ENCODE assay signal across 8 cellular contexts in genomic region chr1:224736619-224737352, GRCh38.
A peak's percentile ranks its signal among the peaks of the same experiment; 100 is the strongest.
DNase-seq lines count a peak whose midpoint lies in the region; ATAC-seq and TF ChIP-seq lines count a peak whose summit lies in the region.

No MANE protein-coding gene starts in this region.

- no peaks in the 10 kb centered on the region for H3K27me3 Mint-ChIP-seq in activated B cell treated with CpG ODN at 0.5 μM for 24 hours
- H3K27me3 Mint-ChIP-seq in activated T-helper 2 cell treated with anti-CD3 and anti-CD28 coated beads, Interferon-gamma antibody, Interleukin-2, Interleukin-4, amounts not matched to agents 10 μg/mL and 5 μg/mL and 100 μg/mL, durations not matched to agents 14 hours and 24 hours and 36 hours (ENCODE audit: low read depth) = peaks cover 7% of the 10 kb centered on the region

- H3K4me3 Mint-ChIP-seq in activated B cell treated with CpG ODN at 0.5 μM for 24 hours = no peak overlapping the region
- no peak overlapping the region for H3K4me3 Mint-ChIP-seq in activated T-helper 2 cell treated with anti-CD3 and anti-CD28 coated beads, Interferon-gamma antibody, Interleukin-2, Interleukin-4, amounts not matched to agents 10 μg/mL and 5 μg/mL and 100 μg/mL, durations not matched to agents 14 hours and 24 hours and 36 hours (ENCODE audit: low read depth)

- no peaks in the 10 kb centered on the region for H3K9me3 Mint-ChIP-seq in activated B cell treated with CpG ODN at 0.5 μM for 24 hours
- H3K9me3 Mint-ChIP-seq in activated T-helper 2 cell treated with anti-CD3 and anti-CD28 coated beads, Interferon-gamma antibody, Interleukin-2, Interleukin-4, amounts not matched to agents 10 μg/mL and 5 μg/mL and 100 μg/mL, durations not matched to agents 14 hours and 24 hours and 36 hours = no peaks in the 10 kb centered on the region

- H3K4me1 Mint-ChIP-seq in activated B cell treated with CpG ODN at 0.5 μM for 24 hours = peaks cover 11% of the 10 kb centered on the region
- peaks cover 9% of the 10 kb centered on the region for H3K4me1 Mint-ChIP-seq in activated T-helper 2 cell treated with anti-CD3 and anti-CD28 coated beads, Interferon-gamma antibody, Interleukin-2, Interleukin-4, amounts not matched to agents 10 μg/mL and 5 μg/mL and 100 μg/mL, durations not matched to agents 14 hours and 24 hours and 36 hours (ENCODE audit: low read depth)

- intact Hi-C loops in activated B cell treated with CpG ODN at 0.5 μM for 24 hours (cut with micrococcal nuclease) = no loop called here
- intact Hi-C loops in activated T-helper 2 cell treated with anti-CD3 and anti-CD28 coated beads, Interferon-gamma antibody, Interleukin-2, Interleukin-4, amounts not matched to agents 10 μg/mL and 5 μg/mL and 100 μg/mL, durations not matched to agents 14 hours and 24 hours and 36 hours (cut with micrococcal nuclease) = no loop called here

- POLR2A ChIA-PET in activated B cell treated with CpG ODN at 0.5 μM for 24 hours (lab: Charles Lee) = no interaction called here

- ATAC-seq in GM18870 (IDR thresholded peaks at IDR 0.05; ENCODE audit: unreplicated experiment) (peak; percentile 49), HG02798 (IDR thresholded peaks at IDR 0.05; ENCODE audit: poor library complexity, unreplicated experiment) (peak; percentile 65), activated B cell treated with CpG ODN at 0.5 μM for 24 hours (ENCODE audit: low read depth) (peak; percentile 21)

- no peak for TF ChIP-seq CTCF in activated B cell treated with CpG ODN at 0.5 μM for 24 hours (IDR thresholded peaks at IDR 0.05)

- CTCF ChIA-PET in activated B cell treated with CpG ODN at 0.5 μM for 24 hours (lab: Charles Lee) = no interaction called here

- DNase-seq in activated B cell treated with CpG ODN at 0.5 μM for 24 hours = no peak
- DNase-seq in medulla oblongata (ENCODE audit: extremely low spot score) = peak; percentile 77
- DNase-seq in NCI-H1417 treated with DMSO at 0.1 percent for 48 hours (lab: John Stamatoyannopoulos, UW) = no peak
- no peak for DNase-seq in AML-193 (lab: John Stamatoyannopoulos, UW)
- no peak for DNase-seq in SKM-1 treated with dmso at 0.1 percent for 144 hours (lab: John Stamatoyannopoulos, UW; ENCODE audit: unreplicated experiment)
- no peak for DNase-seq in activated T-helper 2 cell treated with anti-CD3 and anti-CD28 coated beads, Interferon-gamma antibody, Interleukin-2, Interleukin-4, amounts not matched to agents 10 μg/mL and 5 μg/mL and 100 μg/mL, durations not matched to agents 14 hours and 24 hours and 36 hours (ENCODE audit: low spot score)

- no peaks in the 10 kb centered on the region for H3K36me3 Mint-ChIP-seq in activated B cell treated with CpG ODN at 0.5 μM for 24 hours (ENCODE audit: low read depth)
- H3K36me3 Mint-ChIP-seq in activated T-helper 2 cell treated with anti-CD3 and anti-CD28 coated beads, Interferon-gamma antibody, Interleukin-2, Interleukin-4, amounts not matched to agents 10 μg/mL and 5 μg/mL and 100 μg/mL, durations not matched to agents 14 hours and 24 hours and 36 hours (ENCODE audit: low read depth) = no peaks in the 10 kb centered on the region

- H3K27ac Mint-ChIP-seq in activated B cell treated with CpG ODN at 0.5 μM for 24 hours = no peak overlapping the region
- no peak overlapping the region for H3K27ac Mint-ChIP-seq in activated T-helper 2 cell treated with anti-CD3 and anti-CD28 coated beads, Interferon-gamma antibody, Interleukin-2, Interleukin-4, amounts not matched to agents 10 μg/mL and 5 μg/mL and 100 μg/mL, durations not matched to agents 14 hours and 24 hours and 36 hours
